In genomic region chr20:21613512-21613911, GRCh38 we compare ENCODE assay signal across 16 cellular contexts.
DNase-seq lines count a peak whose midpoint lies in the region; TF ChIP-seq lines count a peak whose summit lies in the region.
"Had no signal": no experiment of that assay in that cellular context is flagged by ENCODE, and none has a peak within 500 bp of the region (broad histone marks: within the 10 kb centered on the region; RNA-seq: fewer than 3 reads in every experiment).

No MANE protein-coding gene starts in this region.

- no peaks in the 10 kb centered on the region for H3K9me3 ChIP-seq in colonic mucosa
- no peaks in the 10 kb centered on the region for H3K9me3 ChIP-seq in thyroid gland
- H3K9me3 ChIP-seq: Caco-2, SJSA1, thoracic aorta had no signal

- no peak overlapping the region for H3K27ac Mint-ChIP-seq in activated naive CD4-positive, alpha-beta T cell treated with anti-CD3 and anti-CD28 coated beads for 36 hours

- CTCF ChIA-PET in activated naive CD4-positive, alpha-beta T cell treated with anti-CD3 and anti-CD28 coated beads for 36 hours (lab: Charles Lee), result interaction anchor here (0.9 to 3.1 kb wide), 6 partner anchors 10 to 754 kb away, joined by 3 to 15 read pairs (median 8); no protein-coding TSS in a partner anchor

- 13 to 21% methylated on average over 6 of the region's 6 CpGs for WGBS in thyroid gland, 2 donors

- TF ChIP-seq CTCF in colonic mucosa (IDR thresholded peaks at IDR 0.05), result no peak
- no peak for TF ChIP-seq CTCF in thyroid gland (IDR thresholded peaks at IDR 0.05)
- TF ChIP-seq CTCF in foreskin fibroblast (IDR thresholded peaks at IDR 0.05; ENCODE audit: low read depth, low read length), result no peak

- H3K4me1 Mint-ChIP-seq in activated naive CD4-positive, alpha-beta T cell treated with anti-CD3 and anti-CD28 coated beads for 36 hours (ENCODE audit: low read depth), result no peaks in the 10 kb centered on the region
- H3K4me1 Mint-ChIP-seq: neural crest cell had no signal

- no peak overlapping the region for H3K9ac ChIP-seq in colonic mucosa (ENCODE audit: low read depth in 2 of 2, low read length in 2 of 2)

- H3K4me3 Mint-ChIP-seq in activated naive CD4-positive, alpha-beta T cell treated with anti-CD3 and anti-CD28 coated beads for 36 hours, result no peak overlapping the region
- H3K4me3 Mint-ChIP-seq: neural crest cell had no signal

- H3K27me3 ChIP-seq in colonic mucosa (no peaks in the 10 kb centered on the region), thyroid gland (no peaks in the 10 kb centered on the region)
- H3K27me3 ChIP-seq: SJSA1 had no signal

- H3K36me3 ChIP-seq in colonic mucosa (no peaks in the 10 kb centered on the region), thyroid gland (no peaks in the 10 kb centered on the region)
- H3K36me3 ChIP-seq: SJSA1, thoracic aorta had no signal

- H3K4me3 ChIP-seq in colonic mucosa, result no peak overlapping the region
- no peak overlapping the region for H3K4me3 ChIP-seq in thyroid gland (replicated peaks in 1 of 3)
- no peak overlapping the region for H3K4me3 ChIP-seq in foreskin fibroblast (ENCODE audit: low read depth in 1 of 2, low read length in 2 of 2)
- H3K4me3 ChIP-seq: SJSA1, thoracic aorta had no signal

- no peaks in the 10 kb centered on the region for H3K36me3 Mint-ChIP-seq in activated naive CD4-positive, alpha-beta T cell treated with anti-CD3 and anti-CD28 coated beads for 36 hours (ENCODE audit: low read depth)

- H3K4me1 ChIP-seq in colonic mucosa (no peaks in the 10 kb centered on the region), thyroid gland (no peaks in the 10 kb centered on the region)
- H3K4me1 ChIP-seq: SJSA1 had no signal

- DNase-seq in NCI-H1436 (lab: John Stamatoyannopoulos, UW) (peak; percentile 49), NCI-H1436 treated with DMSO at 0.1 percent for 48 hours (lab: John Stamatoyannopoulos, UW) (no peak), NCI-H2196 treated with DMSO at 0.1 percent for 48 hours (lab: John Stamatoyannopoulos, UW; ENCODE audit: unreplicated experiment) (peak; percentile 41), colonic mucosa (peak; percentile 22), thyroid gland (peak; percentile 17 to 20), foreskin fibroblast (no peak), kidney glomerular epithelial cell (lab: John Stamatoyannopoulos, UW) (no peak)
- DNase-seq in activated naive CD4-positive, alpha-beta T cell treated with anti-CD3 and anti-CD28 coated beads for 36 hours, result no peak
- DNase-seq: 8988T, activated T-cell treated with anti-CD3 and anti-CD28 coated beads for 4 hours, Caco-2, GOT3, left cardiac atrium had no signal

- H3K9me3 Mint-ChIP-seq in activated naive CD4-positive, alpha-beta T cell treated with anti-CD3 and anti-CD28 coated beads for 36 hours, result no peaks in the 10 kb centered on the region
- H3K9me3 Mint-ChIP-seq: neural crest cell had no signal

- H3K27me3 Mint-ChIP-seq in activated naive CD4-positive, alpha-beta T cell treated with anti-CD3 and anti-CD28 coated beads for 36 hours (ENCODE audit: low read depth), result peaks cover 48% of the 10 kb centered on the region

- intact Hi-C loops in colonic mucosa (cut with DNase I) (no loop called here), thyroid gland (cut with DNase I) (loop anchor here (10.0 kb wide), 1 partner anchor 769 kb away; no protein-coding TSS in a partner anchor)
- intact Hi-C loops in activated naive CD4-positive, alpha-beta T cell treated with anti-CD3 and anti-CD28 coated beads for 36 hours (cut with micrococcal nuclease), result loop anchor here (10.0 kb wide), 1 partner anchor 749 kb away; no protein-coding TSS in a partner anchor

- H3K27ac ChIP-seq in colonic mucosa (no peak overlapping the region), thyroid gland (no peak overlapping the region)
- H3K27ac ChIP-seq: SJSA1, thoracic aorta had no signal

- TF ChIP-seq POLR2A in thyroid gland (IDR thresholded peaks at IDR 0.05), result no peak

Comparison
In these comparisons a context has a peak if more than half of its experiments do, and no peak if none do; other contexts are left out.
1. DNase-seq: peak in NCI-H1436 (single experiment), NCI-H2196 treated with DMSO at 0.1 percent for 48 hours (single experiment), colonic mucosa (single experiment) and thyroid gland (2 of 2); none in NCI-H1436 treated with DMSO at 0.1 percent for 48 hours (single experiment), activated naive CD4-positive, alpha-beta T cell treated with anti-CD3 and anti-CD28 coated beads for 36 hours (single experiment), foreskin fibroblast (0 of 2) and kidney glomerular epithelial cell (single experiment).